8 cellular contexts compared by ENCODE assay signal in the genomic region with DNA sequence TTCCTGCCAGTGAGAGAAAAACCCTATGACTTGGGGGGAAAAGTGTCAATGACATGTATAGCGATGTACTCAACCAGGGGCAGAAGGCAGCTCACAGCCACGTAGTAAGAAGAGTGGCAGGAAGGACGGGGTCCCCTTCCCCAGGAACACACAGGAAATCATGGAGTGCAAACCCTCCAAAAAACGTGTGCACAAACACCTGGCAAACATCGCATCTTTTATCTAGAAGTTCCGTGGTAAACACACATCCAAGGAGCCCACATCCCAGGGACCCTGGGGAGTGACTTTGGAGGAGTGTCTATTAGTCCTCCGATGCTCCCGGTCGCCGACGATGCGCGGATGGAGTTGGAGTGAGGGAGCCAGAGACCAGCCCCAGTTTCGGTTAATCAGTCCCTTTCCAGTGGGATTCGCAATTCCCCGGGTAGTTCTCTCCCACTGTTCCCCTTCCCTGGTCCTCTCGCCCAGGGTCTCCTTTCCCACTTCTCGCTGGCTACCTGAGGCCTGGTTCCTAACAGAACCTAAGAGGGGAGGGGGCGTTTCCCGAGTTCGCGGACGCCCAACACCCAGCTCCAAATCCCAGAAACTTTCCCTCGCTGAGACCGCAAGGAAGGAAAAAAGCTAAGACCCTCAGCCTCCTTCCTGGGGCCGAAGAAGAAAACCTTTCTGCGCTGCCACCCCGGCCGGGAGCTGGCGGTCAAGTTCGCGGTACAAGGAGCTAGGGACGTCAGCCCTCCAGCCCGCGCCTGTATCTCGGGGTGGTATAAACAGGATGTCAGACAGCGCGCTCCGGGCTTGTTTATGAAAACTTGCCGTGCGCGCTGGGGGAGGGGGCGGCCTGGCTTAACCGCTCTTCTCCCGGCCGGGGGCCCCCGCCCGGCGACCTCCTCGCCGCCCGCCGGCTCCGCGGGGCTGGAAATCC. TPM values are rescaled to one million over a fixed set of nuclear protein-coding genes. Genes with fewer than 3 reads are reported as not detected.
A peak's percentile ranks its signal among the peaks of the same experiment; 100 is the strongest.
DNase-seq lines count a peak whose midpoint lies in the region; ATAC-seq and TF ChIP-seq lines count a peak whose summit lies in the region.

No MANE protein-coding gene starts in this region.

- no peaks in the 10 kb centered on the region for H3K27me3 ChIP-seq in ascending aorta

- DNase-seq in COR-L47 (lab: John Stamatoyannopoulos, UW) (peak; percentile 34), HT1080 (ENCODE audit: low read depth) (peak; percentile 38), T-helper 22 cell (ENCODE audit: low read depth) (peak; percentile 67), ascending aorta (ENCODE audit: low spot score in 2 of 2) (peak; percentile 32 to 80), hypothalamus (lab: John Stamatoyannopoulos, UW) (peak in 34 of 51 donors; percentile 12 to 69 (median 44)), skeletal muscle cell (ENCODE audit: low read depth) (no peak), OCI-M2 (lab: John Stamatoyannopoulos, UW; ENCODE audit: unreplicated experiment) (no peak)

- TF ChIP-seq CTCF in ascending aorta (IDR thresholded peaks at IDR 0.05) = no peak

- H3K4me3 ChIP-seq in ascending aorta = peak overlapping the region; percentile 76 to 98
- peak overlapping the region; percentile 92 for H3K4me3 ChIP-seq in skeletal muscle cell (ENCODE audit: low read depth, low read length)

- no peaks in the 10 kb centered on the region for H3K9me3 ChIP-seq in ascending aorta

- intact Hi-C loops in ascending aorta (cut with DNase I) = loop anchor here (1.0 kb wide), 4 partner anchors 32 to 101 kb away; no protein-coding TSS in a partner anchor

- peaks cover 0 to 6% of the 10 kb centered on the region in 2 donors for H3K4me1 ChIP-seq in ascending aorta

- H3K27ac ChIP-seq in ascending aorta = peak overlapping the region; percentile 94 to 97

- no peaks in the 10 kb centered on the region for H3K36me3 ChIP-seq in ascending aorta

- peak; percentile 42 for ATAC-seq in GM21367 (IDR thresholded peaks at IDR 0.05; ENCODE audit: unreplicated experiment)

RNA-seq across cellular contexts. Expression of a gene that starts 0.9 kb away (rescaled TPM):
- 50.0 and 55.3 TPM in 2 replicates for total RNA-seq in HT1080 (2014; rRNA removed; shearing (Covaris generic))
- polyA plus RNA-seq in HT1080 (2015; cell fraction: cytosol; rRNA removed) = 37.9 and 49.2 TPM in 2 replicates
- 68.8 and 98.1 TPM in 2 replicates for polyA plus RNA-seq in HT1080 (2015; cell fraction: nucleus; rRNA removed)
- 53.5 TPM for total RNA-seq in ascending aorta

Comparison
In these comparisons a context has a peak if more than half of its experiments do, and no peak if none do; other contexts are left out.
1. DNase-seq: peak in COR-L47 (single experiment), HT1080 (single experiment), T-helper 22 cell (single experiment), ascending aorta (2 of 2) and hypothalamus (34 of 51); none in skeletal muscle cell (single experiment) and OCI-M2 (single experiment).